In the genomic region with DNA sequence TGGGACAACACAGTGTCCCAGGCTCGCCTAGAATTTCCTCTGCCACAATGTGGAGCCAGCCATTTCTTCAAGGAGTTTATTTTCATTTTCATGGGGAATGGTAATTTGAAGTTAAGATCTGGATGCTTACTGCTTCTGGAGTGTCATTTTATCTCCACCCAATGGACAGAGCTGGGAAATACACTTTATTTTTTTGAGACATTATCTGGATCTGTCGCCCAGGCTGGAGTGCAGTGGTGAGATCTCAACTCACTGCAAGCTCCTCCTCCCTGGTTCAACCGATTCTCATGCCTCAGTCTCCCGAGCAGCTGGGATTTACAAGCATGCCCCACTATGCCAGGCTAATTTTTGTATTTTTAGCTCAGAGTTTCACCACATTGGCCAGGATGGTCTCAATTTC, we compare ENCODE assay signal across 8 cellular contexts. TPM values are rescaled to one million over a fixed set of nuclear protein-coding genes. Genes with fewer than 3 reads are reported as not detected.
DNase-seq lines count a peak whose midpoint lies in the region; ATAC-seq and TF ChIP-seq lines count a peak whose summit lies in the region.

No MANE protein-coding gene starts in this region.

- no peak overlapping the region for H3K27ac ChIP-seq in OCI-LY7 (ENCODE audit: low read depth, low read length, poor library complexity, severe bottlenecking)

- H3K4me3 Mint-ChIP-seq in activated CD4-positive, alpha-beta T cell treated with anti-CD3 and anti-CD28 coated beads for 36 hours, result no peak overlapping the region

- peaks cover 7% of the 10 kb centered on the region for H3K36me3 Mint-ChIP-seq in activated CD4-positive, alpha-beta T cell treated with anti-CD3 and anti-CD28 coated beads for 36 hours (ENCODE audit: low read depth)

- H3K4me2 ChIP-seq in OCI-LY7 (ENCODE audit: low read length), result no peak overlapping the region

- no peaks in the 10 kb centered on the region for H3K9me2 ChIP-seq in OCI-LY7 (ENCODE audit: insufficient read depth, low read length)

- H4K20me1 ChIP-seq in OCI-LY7 (ENCODE audit: insufficient read depth, low read length), result no peaks in the 10 kb centered on the region

- H3K9me3 Mint-ChIP-seq in activated CD4-positive, alpha-beta T cell treated with anti-CD3 and anti-CD28 coated beads for 36 hours (ENCODE audit: low read depth), result no peaks in the 10 kb centered on the region

- no peaks in the 10 kb centered on the region for H3K9me3 ChIP-seq in OCI-LY7 (ENCODE audit: low read length)

- H3K27ac Mint-ChIP-seq in activated CD4-positive, alpha-beta T cell treated with anti-CD3 and anti-CD28 coated beads for 36 hours, result no peak overlapping the region

- H3K4me1 Mint-ChIP-seq in activated CD4-positive, alpha-beta T cell treated with anti-CD3 and anti-CD28 coated beads for 36 hours, result peaks cover 24% of the 10 kb centered on the region

- peaks cover 19% of the 10 kb centered on the region for H3K4me1 ChIP-seq in OCI-LY7 (ENCODE audit: insufficient read depth, low read length, poor library complexity, severe bottlenecking)

- no TSS peak for BruUV-seq in OCI-LY7 (replicated peaks; lab: Mats Ljungman, UMichigan)

- CTCF ChIA-PET in activated CD4-positive, alpha-beta T cell treated with anti-CD3 and anti-CD28 coated beads for 36 hours (lab: Charles Lee), result interaction anchor here (0.6 to 4.4 kb wide), 27 partner anchors 9 to 394 kb away, joined by 3 to 30 read pairs (median 3); a partner anchor contains a TSS
- CTCF ChIA-PET in OCI-LY7 (lab: Charles Lee; ENCODE audit: unreplicated experiment), result interaction anchor here (0.6 to 1.6 kb wide), 7 partner anchors 24 to 286 kb away, joined by 3 to 5 read pairs (median 3); no protein-coding TSS in a partner anchor

- H3K27me3 Mint-ChIP-seq in activated CD4-positive, alpha-beta T cell treated with anti-CD3 and anti-CD28 coated beads for 36 hours, result no peaks in the 10 kb centered on the region

- H3K79me2 ChIP-seq in OCI-LY7 (ENCODE audit: insufficient read depth, low read depth, low read length), result no peaks in the 10 kb centered on the region

- POLR2A ChIA-PET in activated CD4-positive, alpha-beta T cell treated with anti-CD3 and anti-CD28 coated beads for 36 hours (lab: Charles Lee), result interaction anchor here (0.7 kb wide), 1 partner anchor 178 kb away, joined by 3 read pairs; no protein-coding TSS in a partner anchor
- POLR2A ChIA-PET in OCI-LY7 (lab: Charles Lee), result interaction anchor here (0.7 to 3.2 kb wide), 10 partner anchors 10 to 610 kb away, joined by 3 to 15 read pairs (median 3); a partner anchor contains a TSS

- peak overlapping the region; percentile 3; the same call in 1 of the 2 replicates for H2AFZ ChIP-seq in OCI-LY7 (ENCODE audit: low read length)

- peak; percentile 94 for ATAC-seq in activated CD4-positive, alpha-beta T cell treated with anti-CD3 and anti-CD28 coated beads for 36 hours
- no peak for ATAC-seq in HG03025 (IDR thresholded peaks at IDR 0.05; ENCODE audit: low FRiP score, unreplicated experiment)

- TF ChIP-seq CTCF in OCI-LY7 (conservative IDR thresholded peaks at IDR 0.05; ENCODE audit: low read length), result peak; percentile 82

- H3K4me3 ChIP-seq in OCI-LY7 (ENCODE audit: low read depth, low read length, poor library complexity, severe bottlenecking), result no peak overlapping the region

- H3K36me3 ChIP-seq in OCI-LY7 (ENCODE audit: insufficient read depth, low read length), result no peaks in the 10 kb centered on the region

- DNase-seq in activated CD4-positive, alpha-beta T cell treated with anti-CD3 and anti-CD28 coated beads for 36 hours, result peak; percentile 35
- DNase-seq in activated CD4-positive, alpha-beta T cell treated with anti-CD3 and anti-CD28 coated beads for 1 hour, result no peak
- peak; percentile 57 for DNase-seq in HCEC 1CT
- DNase-seq in OCI-LY7 (ENCODE audit: low spot score), result peak; percentile 70
- DNase-seq in central memory CD4-positive, alpha-beta T cell, result peak; percentile 51
- DNase-seq in kidney tubule cell (ENCODE audit: low spot score), result peak; percentile 60
- DNase-seq in superior temporal gyrus (ENCODE audit: extremely low spot score), result peak; percentile 89

- intact Hi-C loops in activated CD4-positive, alpha-beta T cell treated with anti-CD3 and anti-CD28 coated beads for 36 hours (cut with DNase I, micrococcal nuclease), result loop anchor here (1.0 to 10.0 kb wide), 5 partner anchors 25 to 287 kb away; a partner anchor contains a TSS
- intact Hi-C loops in OCI-LY7 (cut with micrococcal nuclease; ENCODE audit: unreplicated experiment), result loop anchor here (1.0 to 2.0 kb wide), 6 partner anchors 25 to 390 kb away; a partner anchor contains a TSS

RNA-seq across cellular contexts. Expression of a gene that starts 12.7 kb away (rescaled TPM):
- total RNA-seq in activated CD4-positive, alpha-beta T cell treated with anti-CD3 and anti-CD28 coated beads for 36 hours, result 10 to 100 TPM; 29.9 to 33.8 TPM
- total RNA-seq in OCI-LY7 (2014; rRNA removed; shearing (Covaris generic)), result 20.7 and 30.5 TPM in 2 replicates
- total RNA-seq in OCI-LY7 (2022), result 18.5 and 21.0 TPM in 2 replicates

RNA-seq across cellular contexts. Expression of a gene that starts 25.0 kb away (rescaled TPM):
- 1 to 10 TPM; 6.2 to 8.0 TPM for total RNA-seq in activated CD4-positive, alpha-beta T cell treated with anti-CD3 and anti-CD28 coated beads for 36 hours
- total RNA-seq in OCI-LY7 (2014; rRNA removed; shearing (Covaris generic)), result 7.5 and 8.8 TPM in 2 replicates
- 10.1 and 10.9 TPM in 2 replicates for total RNA-seq in OCI-LY7 (2022)

RNA-seq across cellular contexts. Expression of a gene that starts 47.2 kb away (rescaled TPM):
- not detected for total RNA-seq in activated CD4-positive, alpha-beta T cell treated with anti-CD3 and anti-CD28 coated beads for 36 hours
- not detected in 2 replicates for total RNA-seq in OCI-LY7 (2014; rRNA removed; shearing (Covaris generic))
- not detected in 2 replicates for total RNA-seq in OCI-LY7 (2022)
